Comparison of ENCODE assay signal across 8 cellular contexts in the genomic region with DNA sequence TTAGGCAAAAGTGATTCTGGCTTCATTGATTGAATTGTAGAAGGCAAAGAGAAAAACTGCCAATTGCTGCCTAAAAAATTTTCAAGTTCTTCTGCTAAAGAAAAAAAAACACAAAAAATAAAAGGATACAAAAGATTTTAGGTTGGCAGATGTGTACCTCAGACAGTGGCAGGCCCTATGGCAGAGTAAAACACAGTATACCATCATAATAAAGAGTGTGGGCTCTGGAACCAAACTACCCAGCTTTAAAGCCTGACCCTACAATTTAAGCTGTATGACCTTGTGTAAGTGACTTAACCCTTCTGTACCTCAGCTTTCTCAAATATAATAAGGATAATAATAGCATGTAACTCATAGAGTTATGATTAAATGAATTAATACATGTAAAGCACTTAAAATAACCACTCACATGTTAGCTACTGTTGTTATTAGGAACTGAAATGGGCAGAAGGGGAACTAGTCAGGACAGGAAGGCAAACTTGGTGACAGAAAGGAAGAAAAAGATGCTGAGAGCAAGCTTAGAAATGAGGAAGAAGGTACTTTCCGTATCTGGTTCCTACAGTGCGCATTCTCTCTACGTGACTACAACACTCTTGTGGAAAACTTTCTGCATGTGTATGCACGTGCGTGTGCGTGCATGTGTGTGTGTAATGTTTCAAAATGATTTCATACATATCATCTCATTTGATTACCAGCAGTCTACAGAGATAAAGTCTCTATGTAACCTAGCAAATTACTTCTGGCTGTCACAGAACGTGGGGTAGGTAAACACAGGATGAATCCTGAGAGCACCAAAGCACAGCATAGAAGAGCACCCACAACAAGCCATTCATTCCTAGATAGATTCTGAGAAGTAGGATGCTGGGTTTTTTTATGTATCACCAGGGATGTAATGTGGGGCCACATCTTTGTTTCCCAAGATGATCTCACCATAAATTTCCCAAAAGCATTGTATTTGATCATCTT. TPM values are rescaled to one million over a fixed set of nuclear protein-coding genes. Genes with fewer than 3 reads are reported as not detected.
DNase-seq lines count a peak whose midpoint lies in the region; ATAC-seq and TF ChIP-seq lines count a peak whose summit lies in the region.

No MANE protein-coding gene starts in this region.

- H3K9ac ChIP-seq in MM.1S (ENCODE audit: low read length), result peak overlapping the region; percentile 6; the same call in 1 of the 2 replicates

- no peak for TF ChIP-seq POLR2A in stomach (IDR thresholded peaks at IDR 0.05)

- H3K9me2 ChIP-seq in MM.1S (replicated peaks; ENCODE audit: insufficient read depth, low read length), result no peaks in the 10 kb centered on the region

- peak; percentile 95 for ATAC-seq in GM18867 (IDR thresholded peaks at IDR 0.05; ENCODE audit: unreplicated experiment)
- ATAC-seq in HG02588 (IDR thresholded peaks at IDR 0.05; ENCODE audit: unreplicated experiment), result peak; percentile 96

- 0 out of 2 replicates have a peak, but pooled peaks cover 5% of the 10 kb centered on the region for H3F3A ChIP-seq in MM.1S (ENCODE audit: insufficient read depth, low read length)

- no peak for TF ChIP-seq EP300 in stomach (IDR thresholded peaks at IDR 0.05)

- no peaks in the 10 kb centered on the region for H4K20me1 ChIP-seq in MM.1S (ENCODE audit: insufficient read depth, low read length)

- peak overlapping the region; percentile 47 for H2AFZ ChIP-seq in MM.1S (ENCODE audit: low read length)

- H3K27ac ChIP-seq in MM.1S (ENCODE audit: low read length) (peak overlapping the region; percentile 60; the same call in 1 of the 2 replicates), layer of hippocampus (ENCODE audit: low read depth, low read length) (peak overlapping the region; percentile 8), stomach (no peak overlapping the region)

- intact Hi-C loops in stomach (cut with DNase I; ENCODE audit: low total_unique reads), result loop anchor here (10.0 kb wide), 1 partner anchor 87 kb away; no protein-coding TSS in a partner anchor

- H3K9me3 ChIP-seq in MM.1S (replicated peaks; ENCODE audit: insufficient read depth, low read length), result no peaks in the 10 kb centered on the region
- H3K9me3 ChIP-seq in stomach, result no peaks in the 10 kb centered on the region

- H3K4me1 ChIP-seq in MM.1S (ENCODE audit: low read length) (peaks cover 15% of the 10 kb centered on the region), stomach (peaks cover 0 to 20% (median 7%) of the 10 kb centered on the region in 4 donors)

- H3K36me3 ChIP-seq in MM.1S (replicated peaks; ENCODE audit: insufficient read depth, low read length) (no peaks in the 10 kb centered on the region), stomach (no peaks in the 10 kb centered on the region)

- peak overlapping the region; percentile 43 for H3K4me2 ChIP-seq in MM.1S (ENCODE audit: low read depth, low read length)

- WGBS in stomach, 5 donors, result 62 to 72% (median 65%) methylated on average over 7 of the region's 7 CpGs

- TF ChIP-seq CTCF in MM.1S (IDR thresholded peaks at IDR 0.05; ENCODE audit: low read length), result no peak
- TF ChIP-seq CTCF in stomach (IDR thresholded peaks at IDR 0.05), result no peak

- DNase-seq in MM.1S (peak; percentile 44), NCI-H2029 treated with DMSO at 0.1 percent for 48 hours (lab: John Stamatoyannopoulos, UW) (no peak), DMS53 treated with DMSO at 0.1 percent for 48 hours (lab: John Stamatoyannopoulos, UW; ENCODE audit: unreplicated experiment) (no peak), stomach (no peak)
- no peak for DNase-seq in activated naive CD4-positive, alpha-beta T cell treated with Interleukin-2 at 50 U/mL for 16 hours

- no peaks in the 10 kb centered on the region for H3K27me3 ChIP-seq in MM.1S (replicated peaks; ENCODE audit: insufficient read depth, low read length)
- H3K27me3 ChIP-seq in layer of hippocampus (ENCODE audit: control insufficient read depth, insufficient read depth, low read length), result no peaks in the 10 kb centered on the region
- peaks cover 0 to 4% (median 0%) of the 10 kb centered on the region in 3 donors for H3K27me3 ChIP-seq in stomach

- 0 out of 2 replicates have a peak overlapping the region, but pooled peaks have one; percentile 18 for H3K4me3 ChIP-seq in MM.1S (ENCODE audit: low read length)
- no peak overlapping the region for H3K4me3 ChIP-seq in stomach

- H3K79me2 ChIP-seq in MM.1S (ENCODE audit: low read length), result no peaks in the 10 kb centered on the region

RNA-seq across cellular contexts. Expression of gene GATM, which starts 13.7 kb away (rescaled TPM):
- total RNA-seq in stomach, result 100 to 1,000 TPM in 1 of 5 donors, 10 to 100 TPM in 4; 30.4 to 110 (median 53.3) TPM
- 10 to 100 TPM; 22.6 to 68.7 (median 52.8) TPM for polyA plus RNA-seq in stomach

Comparison
In these comparisons a context has a peak if more than half of its experiments do, and no peak if none do; other contexts are left out.
1. H3K27ac ChIP-seq: peak in MM.1S (single experiment) and layer of hippocampus (single experiment); none in stomach (0 of 5).